In genomic region chr12:108802666-108803036, GRCh38 we compare ENCODE assay signal across 11 cellular contexts. TPM values are rescaled to one million over a fixed set of nuclear protein-coding genes. Genes with fewer than 3 reads are reported as not detected.
DNase-seq lines count a peak whose midpoint lies in the region; ATAC-seq and TF ChIP-seq lines count a peak whose summit lies in the region.
"Had no signal": no experiment of that assay in that cellular context is flagged by ENCODE, and none has a peak within 500 bp of the region (broad histone marks: within the 10 kb centered on the region; RNA-seq: fewer than 3 reads in every experiment).

No MANE protein-coding gene starts in this region.

- H3K4me3 ChIP-seq in cardiac muscle cell (no peak overlapping the region), neuronal stem cell (ENCODE audit: low read length in 2 of 2) (peak overlapping the region in 1 of 2 donors; percentile 9), upper lobe of right lung (no peak overlapping the region)

- H3K4me1 ChIP-seq in cardiac muscle cell (ENCODE audit: low read depth) = peaks cover 56% of the 10 kb centered on the region
- peaks cover 18 to 41% of the 10 kb centered on the region in 2 donors for H3K4me1 ChIP-seq in neuronal stem cell (ENCODE audit: control insufficient read depth in 2 of 2, insufficient read depth in 1 of 2, low read depth in 1 of 2, low read length in 2 of 2)
- H3K4me1 ChIP-seq in upper lobe of right lung = peaks cover 33% of the 10 kb centered on the region

- intact Hi-C loops in left cardiac atrium (cut with DNase I) (loop anchor here (2.0 to 10.0 kb wide), 5 partner anchors 54 to 235 kb away; partner anchors contain the start of gene SSH1 (in 1 of the 2)), upper lobe of right lung (cut with DNase I) (loop anchor here (5.0 to 10.0 kb wide), 2 partner anchors 135 to 238 kb away; partner anchors contain the start of genes ISCU and SART3)

- peaks cover 30% of the 10 kb centered on the region for H3K36me3 ChIP-seq in cardiac muscle cell
- H3K36me3 ChIP-seq in neuronal stem cell (replicated peaks in 1 of 2; ENCODE audit: control insufficient read depth in 2 of 2, insufficient read depth in 2 of 2, low read length in 2 of 2) = peaks cover 44 to 70% of the 10 kb centered on the region in 2 donors
- H3K36me3 ChIP-seq in upper lobe of right lung = peaks cover 89% of the 10 kb centered on the region

- no peak for TF ChIP-seq CTCF in cardiac muscle cell (IDR thresholded peaks at IDR 0.05; ENCODE audit: low read depth, low read length)
- no peak for TF ChIP-seq CTCF in upper lobe of right lung (IDR thresholded peaks at IDR 0.05)

- no peaks in the 10 kb centered on the region for H3K27me3 ChIP-seq in cardiac muscle cell
- no peaks in the 10 kb centered on the region for H3K27me3 ChIP-seq in neuronal stem cell (ENCODE audit: control insufficient read depth in 3 of 3, insufficient read depth in 3 of 3, low read depth in 1 of 3, low read length in 3 of 3)
- H3K27me3 ChIP-seq in upper lobe of right lung = no peaks in the 10 kb centered on the region

- H3K14ac ChIP-seq in neuronal stem cell (ENCODE audit: low read length) = no peak overlapping the region

- H3K23ac ChIP-seq in neuronal stem cell (ENCODE audit: low read depth, low read length, poor library complexity) = no peak overlapping the region

- H3K9ac ChIP-seq in neuronal stem cell (ENCODE audit: low read depth, low read length, poor library complexity) = no peak overlapping the region

- no peak for ATAC-seq in left cardiac atrium
- no peak for ATAC-seq in upper lobe of right lung
- no peak for ATAC-seq in HG03571 (IDR thresholded peaks at IDR 0.05; ENCODE audit: unreplicated experiment)

- no peak overlapping the region for H4K91ac ChIP-seq in neuronal stem cell (ENCODE audit: low read depth, low read length, poor library complexity)

- H2BK12ac ChIP-seq in neuronal stem cell (ENCODE audit: low read length) = no peak overlapping the region

- H2BK120ac ChIP-seq in neuronal stem cell (ENCODE audit: low read depth, low read length) = no peak overlapping the region

- H4K8ac ChIP-seq in neuronal stem cell (ENCODE audit: low read depth, low read length) = no peak overlapping the region

- H2AFZ ChIP-seq in neuronal stem cell (ENCODE audit: low read length) = no peak overlapping the region

- H2AK5ac ChIP-seq in neuronal stem cell (ENCODE audit: low read depth, low read length) = no peak overlapping the region

- no peaks in the 10 kb centered on the region for H3K79me1 ChIP-seq in neuronal stem cell (ENCODE audit: low read depth, low read length)

- peak overlapping the region; percentile 57 for H3K18ac ChIP-seq in neuronal stem cell (ENCODE audit: low read length)

- peak overlapping the region; percentile 97 for H3K27ac ChIP-seq in cardiac muscle cell
- H3K27ac ChIP-seq in neuronal stem cell (replicated peaks; ENCODE audit: low read length) = peak overlapping the region; percentile 95
- H3K27ac ChIP-seq in upper lobe of right lung = peak overlapping the region; percentile 77

- peak overlapping the region; percentile 35 for H3K4me2 ChIP-seq in neuronal stem cell (ENCODE audit: insufficient read depth, low read length, poor library complexity, severe bottlenecking)

- H3K4ac ChIP-seq in neuronal stem cell (ENCODE audit: low read length) = no peak overlapping the region

- DNase-seq in cardiac muscle cell (ENCODE audit: low read depth in 1 of 2, low spot score in 1 of 2) (peak in 1 of 2 donors; percentile 23), left cardiac atrium (no peak), fibroblast of gingiva (ENCODE audit: low read depth) (peak; percentile 47), neuronal stem cell (ENCODE audit: low spot score) (no peak), upper lobe of right lung (no peak), NOMO-1 treated with dmso at 0.1 percent for 144 hours (lab: John Stamatoyannopoulos, UW; ENCODE audit: unreplicated experiment) (no peak)
- DNase-seq in activated CD4-positive, alpha-beta T cell treated with anti-CD3 and anti-CD28 coated beads for 4 hours = no peak
- DNase-seq: activated CD8-positive, alpha-beta T cell treated with anti-CD3 and anti-CD28 coated beads for 36 hours; NCI-H2081 treated with DMSO at 0.1 percent for 48 hours; stimulated activated naive CD8-positive, alpha-beta T cell treated with anti-CD3 and anti-CD28 coated beads, Interleukin-15, amount 100 ng/mL, for 72 hours had no signal

- no peaks in the 10 kb centered on the region for H3K9me3 ChIP-seq in cardiac muscle cell (ENCODE audit: low read depth)
- peaks cover 7 to 10% of the 10 kb centered on the region in 2 donors for H3K9me3 ChIP-seq in neuronal stem cell (replicated peaks in 1 of 2; ENCODE audit: control insufficient read depth in 2 of 2, insufficient read depth in 1 of 2, low read depth in 1 of 2, low read length in 2 of 2)
- H3K9me3 ChIP-seq in upper lobe of right lung = no peaks in the 10 kb centered on the region

- no peak overlapping the region for H2BK15ac ChIP-seq in neuronal stem cell (ENCODE audit: low read length)

- WGBS in neuronal stem cell (ENCODE audit: extremely low coverage in 2 of 2, insufficient read length in 2 of 2, insufficient replicate concordance in 1 of 2), 2 donors = no CpG with 5 or more reads among the region's 4 CpGs

- no peak overlapping the region for H2BK5ac ChIP-seq in neuronal stem cell (ENCODE audit: low read length)

RNA-seq across cellular contexts. Expression of gene SSH1, which starts 54.7 kb away (rescaled TPM):
- total RNA-seq in cardiac muscle cell = 15.9 and 26.1 TPM in 2 replicates
- polyA plus RNA-seq in cardiac muscle cell = 17.7 and 19.1 TPM in 2 replicates
- total RNA-seq in left cardiac atrium = 10 to 100 TPM; 30.4 to 46.0 TPM
- 9.8 TPM for polyA plus RNA-seq in neuronal stem cell (2013, experiment 1 of 2)
- 9.7 TPM for polyA plus RNA-seq in neuronal stem cell (2013, experiment 2 of 2)
- total RNA-seq in upper lobe of right lung = 46.0 TPM
